Comparison of ENCODE assay signal across 8 cellular contexts in the genomic region with DNA sequence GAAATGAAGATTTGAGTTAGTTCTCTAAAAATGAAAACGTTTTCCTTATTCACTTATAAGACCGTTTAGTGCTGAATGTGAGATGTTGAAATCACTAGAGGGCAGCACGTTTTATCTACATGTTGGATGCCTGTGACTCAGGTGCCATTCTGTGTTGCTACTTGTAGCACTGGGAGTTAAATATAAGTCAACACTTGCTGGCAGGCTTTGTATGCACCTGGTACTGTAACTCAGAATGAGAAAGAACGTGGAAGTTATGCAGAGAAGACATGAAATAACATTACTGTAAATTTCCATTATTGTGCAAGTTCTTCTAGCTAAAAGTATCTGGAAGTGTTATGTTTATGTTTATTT. TPM values are rescaled to one million over a fixed set of nuclear protein-coding genes. Genes with fewer than 3 reads are reported as not detected.
DNase-seq lines count a peak whose midpoint lies in the region; ATAC-seq and TF ChIP-seq lines count a peak whose summit lies in the region.

No MANE protein-coding gene starts in this region.

- H3K4me1 Mint-ChIP-seq in activated B cell treated with CpG ODN at 0.5 μM for 24 hours (peaks cover 5% of the 10 kb centered on the region), type B pancreatic cell (ENCODE audit: unreplicated experiment) (no peaks in the 10 kb centered on the region)

- TF ChIP-seq CTCF in activated B cell treated with CpG ODN at 0.5 μM for 24 hours (IDR thresholded peaks at IDR 0.05) = no peak
- TF ChIP-seq CTCF in type B pancreatic cell (conservative IDR thresholded peaks at IDR 0.05) = no peak

- no peak overlapping the region for H3K4me3 ChIP-seq in effector memory CD4-positive, alpha-beta T cell (ENCODE audit: insufficient read depth, low read depth, low read length, poor library complexity, severe bottlenecking)

- no peaks in the 10 kb centered on the region for H3K4me1 ChIP-seq in effector memory CD4-positive, alpha-beta T cell (ENCODE audit: control insufficient read depth, insufficient read depth, low read length, poor library complexity, severe bottlenecking)

- H3K27ac Mint-ChIP-seq in activated B cell treated with CpG ODN at 0.5 μM for 24 hours (no peak overlapping the region), type B pancreatic cell (no peak overlapping the region)

- H3K27me3 Mint-ChIP-seq in activated B cell treated with CpG ODN at 0.5 μM for 24 hours (no peaks in the 10 kb centered on the region), type B pancreatic cell (no peaks in the 10 kb centered on the region)

- no peaks in the 10 kb centered on the region for H3K27me3 ChIP-seq in effector memory CD4-positive, alpha-beta T cell (replicated peaks; ENCODE audit: control insufficient read depth, insufficient read depth, low read length, poor library complexity, severe bottlenecking)

- H3K36me3 Mint-ChIP-seq in activated B cell treated with CpG ODN at 0.5 μM for 24 hours (ENCODE audit: low read depth) (peaks cover 42% of the 10 kb centered on the region), type B pancreatic cell (peaks cover 14% of the 10 kb centered on the region)

- intact Hi-C loops in activated B cell treated with CpG ODN at 0.5 μM for 24 hours (cut with micrococcal nuclease) = loop anchor here (1.0 kb wide), 1 partner anchor 289 kb away; no protein-coding TSS in a partner anchor

- H3K9me3 Mint-ChIP-seq in activated B cell treated with CpG ODN at 0.5 μM for 24 hours = no peaks in the 10 kb centered on the region
- no peaks in the 10 kb centered on the region for H3K9me3 Mint-ChIP-seq in type B pancreatic cell

- H3K36me3 ChIP-seq in effector memory CD4-positive, alpha-beta T cell (ENCODE audit: control insufficient read depth, insufficient read depth, low read length) = peaks cover 14% of the 10 kb centered on the region

- CTCF ChIA-PET in activated B cell treated with CpG ODN at 0.5 μM for 24 hours (lab: Charles Lee) = interaction anchor here (0.7 to 3.3 kb wide), 5 partner anchors 29 to 288 kb away, joined by 3 to 21 read pairs (median 3); no protein-coding TSS in a partner anchor

- H3K4me3 Mint-ChIP-seq in activated B cell treated with CpG ODN at 0.5 μM for 24 hours = no peak overlapping the region
- no peak overlapping the region for H3K4me3 Mint-ChIP-seq in type B pancreatic cell

- POLR2A ChIA-PET in activated B cell treated with CpG ODN at 0.5 μM for 24 hours (lab: Charles Lee) = no interaction called here

- DNase-seq in DMS 273 (lab: John Stamatoyannopoulos, UW; ENCODE audit: unreplicated experiment) (peak; percentile 53), NCI-H1105 treated with DMSO at 0.1 percent for 48 hours (lab: John Stamatoyannopoulos, UW) (peak; percentile 39), activated B cell treated with CpG ODN at 0.5 μM for 24 hours (no peak), iPS-NIHi7 (ENCODE audit: extremely low spot score) (peak; percentile 43), GM19238 (ENCODE audit: insufficient read length, low spot score) (no peak), type B pancreatic cell (ENCODE audit: extremely low spot score, unreplicated experiment) (no peak)
- DNase-seq in effector memory CD4-positive, alpha-beta T cell = no peak

- ATAC-seq in GM21423 (IDR thresholded peaks at IDR 0.05; ENCODE audit: unreplicated experiment) = peak; percentile 60
- peak; percentile 62 for ATAC-seq in activated B cell treated with CpG ODN at 0.5 μM for 24 hours (ENCODE audit: low read depth)

- no peaks in the 10 kb centered on the region for H3K9me3 ChIP-seq in effector memory CD4-positive, alpha-beta T cell (ENCODE audit: control insufficient read depth, low read length)

- H3K27ac ChIP-seq in effector memory CD4-positive, alpha-beta T cell (ENCODE audit: insufficient read depth, low read length, poor library complexity, severe bottlenecking) = no peak overlapping the region

RNA-seq across cellular contexts. Expression of a gene that starts 45.9 kb away (rescaled TPM):
- total RNA-seq in activated B cell treated with CpG ODN at 0.5 μM for 24 hours = 11.1 and 13.0 TPM in 2 replicates
- total RNA-seq in type B pancreatic cell (ENCODE audit: low replicate concordance) = 14.5 and 15.0 TPM in 2 replicates

Comparison
In these comparisons a context has a peak if more than half of its experiments do, and no peak if none do; other contexts are left out.
1. DNase-seq: peak in DMS 273 (single experiment), NCI-H1105 treated with DMSO at 0.1 percent for 48 hours (single experiment) and iPS-NIHi7 (single experiment); none in activated B cell treated with CpG ODN at 0.5 μM for 24 hours (single experiment), effector memory CD4-positive, alpha-beta T cell (0 of 3), GM19238 (single experiment) and type B pancreatic cell (single experiment).